In genomic region chr15:68821898-68822380, GRCh38 we compare ENCODE assay signal across 9 cellular contexts. TPM values are rescaled to one million over a fixed set of nuclear protein-coding genes. Genes with fewer than 3 reads are reported as not detected.
DNase-seq lines count a peak whose midpoint lies in the region; ATAC-seq and TF ChIP-seq lines count a peak whose summit lies in the region.
"Had no signal": no experiment of that assay in that cellular context is flagged by ENCODE, and none has a peak within 500 bp of the region (broad histone marks: within the 10 kb centered on the region; RNA-seq: fewer than 3 reads in every experiment).

No MANE protein-coding gene starts in this region.

- H3K27me3 ChIP-seq in SK-N-SH (ENCODE audit: insufficient read depth): no peaks in the 10 kb centered on the region
- H3K27me3 ChIP-seq: adrenal gland had no signal

- peak overlapping the region; percentile 65 to 97 for H3K27ac Mint-ChIP-seq in natural killer cell

- H3K27me3 Mint-ChIP-seq in natural killer cell (ENCODE audit: low read depth in 2 of 2): no peaks in the 10 kb centered on the region

- peak overlapping the region; percentile 94 for H3K4me3 Mint-ChIP-seq in natural killer cell

- ATAC-seq in SK-N-SH treated with all-trans-retinoic acid at 6 μM for 48 hours (no peak), natural killer cell (no peak), HG03342 (IDR thresholded peaks at IDR 0.05; ENCODE audit: unreplicated experiment) (no peak), GM21381 (IDR thresholded peaks at IDR 0.05; ENCODE audit: unreplicated experiment) (no peak)

- no peak for TF ChIP-seq EP300 in SK-N-SH (IDR thresholded peaks at IDR 0.05; ENCODE audit: borderline replicate concordance in 1 of 2, low read depth in 1 of 2, low read length in 1 of 2)

- no peak for DNase-seq in SK-N-SH
- DNase-seq in OCI-M1 (lab: John Stamatoyannopoulos, UW): peak; percentile 78
- no peak for DNase-seq in coronary artery (ENCODE audit: low spot score)
- DNase-seq in natural killer cell: no peak
- no peak for DNase-seq in NCI-H1694 (lab: John Stamatoyannopoulos, UW)

- H3F3A ChIP-seq in SK-N-SH (replicated peaks; ENCODE audit: insufficient read depth): peaks cover 3% of the 10 kb centered on the region

- peak overlapping the region; percentile 92 for H3K4me2 ChIP-seq in SK-N-SH

- H3K9me3 Mint-ChIP-seq in natural killer cell: no peaks in the 10 kb centered on the region

- H3K4me1 ChIP-seq in SK-N-SH (ENCODE audit: control insufficient read depth in 1 of 2, insufficient read depth in 2 of 2, low read depth in 1 of 2, low read length in 1 of 2): peaks cover 0 to 8% of the 10 kb centered on the region in 2 experiments

- H3K9me3 ChIP-seq in SK-N-SH: no peaks in the 10 kb centered on the region
- H3K9me3 ChIP-seq: adrenal gland had no signal

- H3K4me1 Mint-ChIP-seq in natural killer cell: peaks cover 26 to 29% of the 10 kb centered on the region in 2 donors

- peak overlapping the region in 1 of 2 experiments; percentile 24; a peak in 1 of 4 replicates for H3K27ac ChIP-seq in SK-N-SH (ENCODE audit: low read depth in 2 of 2, low read length in 1 of 2)
- H3K27ac ChIP-seq in coronary artery: peak overlapping the region; percentile 93 to 94

- H3K36me3 Mint-ChIP-seq in natural killer cell: no peaks in the 10 kb centered on the region

- TF ChIP-seq RAD21 in SK-N-SH (IDR thresholded peaks at IDR 0.05; ENCODE audit: low read length): no peak

- WGBS in SK-N-SH (ENCODE audit: low lambda C conversion rate): 8% methylated on average over 13 of the region's 13 CpGs

- H3K36me3 ChIP-seq in SK-N-SH (replicated peaks in 1 of 2; ENCODE audit: control insufficient read depth in 1 of 2, insufficient read depth in 2 of 2, low read length in 1 of 2): no peaks in the 10 kb centered on the region
- H3K36me3 ChIP-seq: adrenal gland had no signal

- H4K20me1 ChIP-seq in SK-N-SH (ENCODE audit: insufficient read depth): no peaks in the 10 kb centered on the region

- intact Hi-C loops in natural killer cell (cut with micrococcal nuclease): loop anchor here (1.0 kb wide), 1 partner anchor 31 kb away; no protein-coding TSS in a partner anchor

- peak overlapping the region; percentile 82 for H2AFZ ChIP-seq in SK-N-SH (ENCODE audit: low read depth)

- TF ChIP-seq CTCF in SK-N-SH (IDR thresholded peaks at IDR 0.05) (no peak), coronary artery (IDR thresholded peaks at IDR 0.05) (no peak), natural killer cell (IDR thresholded peaks at IDR 0.05) (no peak)

- H3K9me2 ChIP-seq in SK-N-SH: no peaks in the 10 kb centered on the region

- peak overlapping the region; percentile 96; the same call in 1 of the 2 replicates for H3K9ac ChIP-seq in SK-N-SH

- H3K79me2 ChIP-seq in SK-N-SH (ENCODE audit: insufficient read depth): peaks cover 46% of the 10 kb centered on the region

- H3K4me3 ChIP-seq in SK-N-SH (ENCODE audit: low read depth in 2 of 2, low read length in 1 of 2): peak overlapping the region; percentile 89 to 92
- H3K4me3 ChIP-seq in coronary artery: peak overlapping the region; percentile 86

- CTCF ChIA-PET in SK-N-SH (lab: Yijun Ruan, JAX): no interaction called here

- POLR2A ChIA-PET in SK-N-SH (lab: Yijun Ruan, JAX): no interaction called here

TF ChIP-seq in SK-N-SH, 30 proteins besides CTCF, POLR2A, EP300 and RAD21 (continues in another document):
- TF ChIP-seq FOSL2 (IDR thresholded peaks at IDR 0.05; ENCODE audit: borderline replicate concordance, low read depth) (no peak), USF1 (IDR thresholded peaks at IDR 0.05; ENCODE audit: borderline replicate concordance, low read depth) (no peak), NFIC (IDR thresholded peaks at IDR 0.05; ENCODE audit: borderline replicate concordance) (no peak), NRF1 (IDR thresholded peaks at IDR 0.05; ENCODE audit: low read depth, low read length) (no peak), TAF1 (IDR thresholded peaks at IDR 0.05; ENCODE audit: borderline replicate concordance, low read depth, low read length) (no peak), JUND (IDR thresholded peaks at IDR 0.05) (no peak), TEAD4 (IDR thresholded peaks at IDR 0.05; ENCODE audit: borderline replicate concordance, insufficient read depth) (no peak), MXI1 (IDR thresholded peaks at IDR 0.05; ENCODE audit: low read depth, low read length) (no peak), RFX5 (IDR thresholded peaks at IDR 0.05; ENCODE audit: low read length) (no peak)

TF ChIP-seq in SK-N-SH treated with all-trans-retinoic acid at 6 μM for 48 hours, 23 proteins besides CTCF, POLR2A, EP300 and RAD21:
- no peak for TF ChIP-seq RARB (CRISPR knock-in tag; IDR thresholded peaks at IDR 0.05)
- TF ChIP-seq CSDC2 (CRISPR knock-in tag; IDR thresholded peaks at IDR 0.05): no peak
- no peak for TF ChIP-seq TCF4 (CRISPR knock-in tag; IDR thresholded peaks at IDR 0.05; ENCODE audit: borderline replicate concordance)
- TF ChIP-seq ZNF8 (CRISPR knock-in tag; IDR thresholded peaks at IDR 0.05): no peak
- TF ChIP-seq ZFP30 (CRISPR knock-in tag; IDR thresholded peaks at IDR 0.05): no peak
- TF ChIP-seq PPARA (CRISPR knock-in tag; IDR thresholded peaks at IDR 0.05; ENCODE audit: borderline replicate concordance): no peak
- no peak for TF ChIP-seq SNAI2 (CRISPR knock-in tag; IDR thresholded peaks at IDR 0.05)

RNA-seq across cellular contexts. Expression of gene ANP32A, which starts 1.2 kb away (rescaled TPM):
- 58.4 and 61.7 TPM in 2 replicates for polyA plus RNA-seq in SK-N-SH (2012; rRNA removed)
- polyA plus RNA-seq in SK-N-SH (2012; cell fraction: cytosol; rRNA removed): 78.1 and 80.4 TPM in 2 replicates
- 24.1 and 31.7 TPM in 2 replicates for polyA plus RNA-seq in SK-N-SH (2012; cell fraction: nucleus; rRNA removed)
- 100 to 1,000 TPM; 133 to 150 (median 148) TPM for total RNA-seq in natural killer cell
